37 cellular contexts compared by ENCODE assay signal in genomic region chr12:103558879-103559278, GRCh38. TPM values are rescaled to one million over a fixed set of nuclear protein-coding genes. Genes with fewer than 3 reads are reported as not detected.
"Had no signal": no experiment of that assay in that cellular context is flagged by ENCODE, and none has a peak within 500 bp of the region (broad histone marks: within the 10 kb centered on the region; RNA-seq: fewer than 3 reads in every experiment).

No MANE protein-coding gene starts in this region.

- H3K27ac Mint-ChIP-seq: activated B cell treated with CpG ODN at 0.5 μM for 24 hours; activated CD4-positive, alpha-beta memory T cell treated with anti-CD3 and anti-CD28 coated beads for 36 hours; activated naive CD4-positive, alpha-beta T cell treated with anti-CD3 and anti-CD28 coated beads for 36 hours; activated T-helper 1 cell treated with anti-CD3 and anti-CD28 coated beads, Interleukin-12 subunit alpha, Interleukin-12 subunit beta, Interleukin-2, Interleukin-4 antibody, amounts not matched to agents 30 ng/mL and 10 ng/mL and 1 ng/mL, durations not matched to agents 14 hours and 24 hours and 36 hours; brain had no signal

- ATAC-seq: activated naive CD4-positive, alpha-beta T cell treated with anti-CD3 and anti-CD28 coated beads, Interleukin-2, amount 50 U/mL, for 72 hours; activated T-cell treated with anti-CD3 and anti-CD28 coated beads, Interleukin-2, amount 50 U/mL, for 4 hours had no signal

- H3K9me3 Mint-ChIP-seq: activated CD4-positive, alpha-beta memory T cell treated with anti-CD3 and anti-CD28 coated beads for 36 hours; activated T-cell treated with anti-CD3 and anti-CD28 coated beads, Interleukin-2, amount 50 U/mL, for 4 hours; activated T-helper 1 cell treated with anti-CD3 and anti-CD28 coated beads, Interleukin-12 subunit alpha, Interleukin-12 subunit beta, Interleukin-2, Interleukin-4 antibody, amounts not matched to agents 30 ng/mL and 10 ng/mL and 1 ng/mL, durations not matched to agents 14 hours and 24 hours and 36 hours had no signal

- DNase-seq: activated B cell treated with CpG ODN at 0.5 μM for 24 hours; activated CD4-positive, alpha-beta memory T cell treated with anti-CD3 and anti-CD28 coated beads for 36 hours; activated CD4-positive, alpha-beta T cell treated with anti-CD3 and anti-CD28 coated beads for 4 hours; activated CD4-positive, alpha-beta T cell treated with anti-CD3 and anti-CD28 coated beads, Interleukin-2, amount 50 U/mL, for 1 hour; activated CD4-positive, CD25-positive, alpha-beta regulatory T cell treated with anti-CD3 and anti-CD28 coated beads, Interleukin-2, amount 50 U/mL, for 72 hours; activated CD8-positive, alpha-beta memory T cell treated with anti-CD3 and anti-CD28 coated beads, Interleukin-2, amount 50 U/mL, for 4 hours; activated gamma-delta T cell treated with Interleukin-2 at 50 U/mL for 16 hours; activated naive CD4-positive, alpha-beta T cell treated with anti-CD3 and anti-CD28 coated beads for 36 hours; activated T-cell treated with anti-CD3 and anti-CD28 coated beads for 4 hours; activated T-cell treated with anti-CD3 and anti-CD28 coated beads, Interleukin-2, amount 50 U/mL, for 4 hours; adrenal gland; anterior cingulate cortex; central memory CD4-positive, alpha-beta T cell; Karpas-422; NCI-H1092 treated with DMSO at 0.1 percent for 48 hours; NCI-H1417; NCI-H146; NCI-H187 treated with DMSO at 0.1 percent for 48 hours; NCI-H2081; NCI-H345; NCI-H510A; NCI-H526; NCI-H748 treated with DMSO at 0.1 percent for 48 hours; NK-92 treated with Interleukin-12 subunit alpha and Interleukin-12 subunit beta, amount 100 ng/mL, for 24 hours; Right ventricle myocardium superior; SW 1271; T-helper 1 cell; T-helper 2 cell; T-helper 9 cell had no signal

- H3K4me3 ChIP-seq: adrenal gland, PC-9 had no signal

- H3K4me1 Mint-ChIP-seq: activated B cell treated with CpG ODN at 0.5 μM for 24 hours, brain had no signal

- H3K4me1 ChIP-seq: adrenal gland had no signal

- H3K27me3 ChIP-seq: adrenal gland had no signal

- H3K4me3 Mint-ChIP-seq: activated B cell treated with CpG ODN at 0.5 μM for 24 hours; activated CD4-positive, alpha-beta memory T cell treated with anti-CD3 and anti-CD28 coated beads for 36 hours; activated naive CD4-positive, alpha-beta T cell treated with anti-CD3 and anti-CD28 coated beads for 36 hours; activated T-cell treated with anti-CD3 and anti-CD28 coated beads, Interleukin-2, amount 50 U/mL, for 4 hours; activated T-helper 1 cell treated with anti-CD3 and anti-CD28 coated beads, Interleukin-12 subunit alpha, Interleukin-12 subunit beta, Interleukin-2, Interleukin-4 antibody, amounts not matched to agents 30 ng/mL and 10 ng/mL and 1 ng/mL, durations not matched to agents 14 hours and 24 hours and 36 hours; brain had no signal

- H3K36me3 Mint-ChIP-seq: activated CD4-positive, alpha-beta memory T cell treated with anti-CD3 and anti-CD28 coated beads for 36 hours; brain had no signal

- H3K27ac ChIP-seq: adrenal gland, PC-9, RWPE1, VCaP had no signal

- H3K36me3 ChIP-seq: adrenal gland had no signal

- H3K9me3 ChIP-seq: adrenal gland had no signal

RNA-seq across cellular contexts. Expression of gene STAB2, which starts 28.2 kb away (rescaled TPM):
- total RNA-seq: activated B cell treated with CpG ODN at 0.5 μM for 24 hours; activated CD4-positive, alpha-beta memory T cell treated with anti-CD3 and anti-CD28 coated beads for 36 hours; activated naive CD4-positive, alpha-beta T cell treated with anti-CD3 and anti-CD28 coated beads for 36 hours; activated naive CD4-positive, alpha-beta T cell treated with anti-CD3 and anti-CD28 coated beads, Interleukin-2, amount 50 U/mL, for 72 hours; activated T-cell treated with anti-CD3 and anti-CD28 coated beads, Interleukin-2, amount 50 U/mL, for 4 hours; activated T-helper 1 cell treated with anti-CD3 and anti-CD28 coated beads, Interleukin-12 subunit alpha, Interleukin-12 subunit beta, Interleukin-2, Interleukin-4 antibody, amounts not matched to agents 30 ng/mL and 10 ng/mL and 1 ng/mL, durations not matched to agents 14 hours and 24 hours and 36 hours; bronchial epithelial cell; cerebellum; PC-9 had no signal
